ENCODE assay signal across 1 cellular context in the genomic region with DNA sequence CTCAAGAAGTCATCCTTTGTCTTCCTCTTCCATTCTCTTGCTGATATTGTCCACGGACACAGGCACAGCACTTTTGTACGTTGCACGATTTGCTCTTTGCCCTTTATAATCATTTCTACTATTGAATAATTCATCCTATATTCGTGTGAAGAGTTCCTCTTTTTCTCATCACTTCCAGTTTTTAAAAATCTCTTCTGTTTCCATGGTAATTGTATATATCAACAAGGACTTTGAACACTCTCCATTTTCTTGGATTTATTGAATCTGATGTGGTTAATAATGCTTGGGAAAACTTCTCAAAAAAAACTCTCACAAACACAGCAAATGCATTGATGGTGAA.
TF ChIP-seq lines count a peak whose summit lies in the region.

No MANE protein-coding gene starts in this region.

TF ChIP-seq in SK-N-SH, 30 proteins besides CTCF, POLR2A, EP300 and RAD21 (continued from another document):
- TF ChIP-seq, protein P1, sequence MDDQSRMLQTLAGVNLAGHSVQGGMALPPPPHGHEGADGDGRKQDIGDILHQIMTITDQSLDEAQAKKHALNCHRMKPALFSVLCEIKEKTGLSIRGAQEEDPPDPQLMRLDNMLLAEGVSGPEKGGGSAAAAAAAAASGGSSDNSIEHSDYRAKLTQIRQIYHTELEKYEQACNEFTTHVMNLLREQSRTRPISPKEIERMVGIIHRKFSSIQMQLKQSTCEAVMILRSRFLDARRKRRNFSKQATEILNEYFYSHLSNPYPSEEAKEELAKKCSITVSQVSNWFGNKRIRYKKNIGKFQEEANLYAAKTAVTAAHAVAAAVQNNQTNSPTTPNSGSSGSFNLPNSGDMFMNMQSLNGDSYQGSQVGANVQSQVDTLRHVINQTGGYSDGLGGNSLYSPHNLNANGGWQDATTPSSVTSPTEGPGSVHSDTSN (IDR thresholded peaks at IDR 0.05): no peak
- TF ChIP-seq, protein P2, sequence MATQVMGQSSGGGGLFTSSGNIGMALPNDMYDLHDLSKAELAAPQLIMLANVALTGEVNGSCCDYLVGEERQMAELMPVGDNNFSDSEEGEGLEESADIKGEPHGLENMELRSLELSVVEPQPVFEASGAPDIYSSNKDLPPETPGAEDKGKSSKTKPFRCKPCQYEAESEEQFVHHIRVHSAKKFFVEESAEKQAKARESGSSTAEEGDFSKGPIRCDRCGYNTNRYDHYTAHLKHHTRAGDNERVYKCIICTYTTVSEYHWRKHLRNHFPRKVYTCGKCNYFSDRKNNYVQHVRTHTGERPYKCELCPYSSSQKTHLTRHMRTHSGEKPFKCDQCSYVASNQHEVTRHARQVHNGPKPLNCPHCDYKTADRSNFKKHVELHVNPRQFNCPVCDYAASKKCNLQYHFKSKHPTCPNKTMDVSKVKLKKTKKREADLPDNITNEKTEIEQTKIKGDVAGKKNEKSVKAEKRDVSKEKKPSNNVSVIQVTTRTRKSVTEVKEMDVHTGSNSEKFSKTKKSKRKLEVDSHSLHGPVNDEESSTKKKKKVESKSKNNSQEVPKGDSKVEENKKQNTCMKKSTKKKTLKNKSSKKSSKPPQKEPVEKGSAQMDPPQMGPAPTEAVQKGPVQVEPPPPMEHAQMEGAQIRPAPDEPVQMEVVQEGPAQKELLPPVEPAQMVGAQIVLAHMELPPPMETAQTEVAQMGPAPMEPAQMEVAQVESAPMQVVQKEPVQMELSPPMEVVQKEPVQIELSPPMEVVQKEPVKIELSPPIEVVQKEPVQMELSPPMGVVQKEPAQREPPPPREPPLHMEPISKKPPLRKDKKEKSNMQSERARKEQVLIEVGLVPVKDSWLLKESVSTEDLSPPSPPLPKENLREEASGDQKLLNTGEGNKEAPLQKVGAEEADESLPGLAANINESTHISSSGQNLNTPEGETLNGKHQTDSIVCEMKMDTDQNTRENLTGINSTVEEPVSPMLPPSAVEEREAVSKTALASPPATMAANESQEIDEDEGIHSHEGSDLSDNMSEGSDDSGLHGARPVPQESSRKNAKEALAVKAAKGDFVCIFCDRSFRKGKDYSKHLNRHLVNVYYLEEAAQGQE (IDR thresholded peaks at IDR 0.05; ENCODE audit: low read depth, low read length): no peak
TF ChIP-seq in SK-N-SH: peak in this region for 0.
